Comparison of ENCODE assay signal across 21 cellular contexts in genomic region chr11:26144309-26144690, GRCh38.
DNase-seq lines count a peak whose midpoint lies in the region; ATAC-seq and TF ChIP-seq lines count a peak whose summit lies in the region.
"Had no signal": no experiment of that assay in that cellular context is flagged by ENCODE, and none has a peak within 500 bp of the region (broad histone marks: within the 10 kb centered on the region; RNA-seq: fewer than 3 reads in every experiment).

No MANE protein-coding gene starts in this region.

- H4K5ac ChIP-seq in H9 (ENCODE audit: insufficient read length, low read depth, low read length) = no peak overlapping the region

- no peak overlapping the region for H3K18ac ChIP-seq in H9 (ENCODE audit: insufficient read length, low read depth, low read length)

- H3K4me3 Mint-ChIP-seq in H9 (no peak overlapping the region), WTC11 (no peak overlapping the region), CD14-positive monocyte (no peak overlapping the region)
- no peak overlapping the region for H3K4me3 Mint-ChIP-seq in activated T-helper 2 cell treated with anti-CD3 and anti-CD28 coated beads, Interferon-gamma antibody, Interleukin-2, Interleukin-4, amounts not matched to agents 10 μg/mL and 5 μg/mL and 100 μg/mL, durations not matched to agents 14 hours and 24 hours and 36 hours (ENCODE audit: low read depth)
- H3K4me3 Mint-ChIP-seq: B cell; CD4-positive, CD25-positive, alpha-beta regulatory T cell; T-cell had no signal

- DNase-seq in DMS53 (lab: John Stamatoyannopoulos, UW) (peak; percentile 72), H9 (no peak), WTC11 (ENCODE audit: low spot score) (no peak), left lung (no peak), BE2C (no peak), CD14-positive monocyte (ENCODE audit: low spot score) (no peak)
- DNase-seq in activated T-helper 2 cell treated with anti-CD3 and anti-CD28 coated beads, Interferon-gamma antibody, Interleukin-2, Interleukin-4, amounts not matched to agents 10 μg/mL and 5 μg/mL and 100 μg/mL, durations not matched to agents 14 hours and 24 hours and 36 hours (ENCODE audit: low spot score) = no peak
- DNase-seq: CD4-positive, CD25-positive, alpha-beta regulatory T cell; DND-41; GOT3; Karpas-422; NCI-H1694 treated with DMSO at 0.1 percent for 48 hours; NCI-H446; NCI-H526 treated with DMSO at 0.1 percent for 48 hours; PC-9; RPMI8226; SJCRH30; T-cell had no signal

- H3K14ac ChIP-seq in H9 (ENCODE audit: insufficient read depth, low read length) = no peak overlapping the region

- no peak overlapping the region for H3K4ac ChIP-seq in H9 (ENCODE audit: low read depth, low read length)

- H3K36me3 Mint-ChIP-seq in H9 (ENCODE audit: insufficient read depth in 1 of 3, low read depth in 3 of 3) = no peaks in the 10 kb centered on the region
- H3K36me3 Mint-ChIP-seq in WTC11 = no peaks in the 10 kb centered on the region
- no peaks in the 10 kb centered on the region for H3K36me3 Mint-ChIP-seq in CD14-positive monocyte
- no peaks in the 10 kb centered on the region for H3K36me3 Mint-ChIP-seq in activated T-helper 2 cell treated with anti-CD3 and anti-CD28 coated beads, Interferon-gamma antibody, Interleukin-2, Interleukin-4, amounts not matched to agents 10 μg/mL and 5 μg/mL and 100 μg/mL, durations not matched to agents 14 hours and 24 hours and 36 hours (ENCODE audit: low read depth)
- H3K36me3 Mint-ChIP-seq: CD4-positive, CD25-positive, alpha-beta regulatory T cell; T-cell had no signal

- H3K27me3 ChIP-seq in H9 (ENCODE audit: insufficient read depth, low read length) = no peaks in the 10 kb centered on the region
- H3K27me3 ChIP-seq in left lung = no peaks in the 10 kb centered on the region
- no peaks in the 10 kb centered on the region for H3K27me3 ChIP-seq in BE2C
- H3K27me3 ChIP-seq: SJCRH30 had no signal

- no peak overlapping the region for H2BK5ac ChIP-seq in H9 (ENCODE audit: insufficient read length, low read length)

- H3K36me3 ChIP-seq in left lung (no peaks in the 10 kb centered on the region), BE2C (no peaks in the 10 kb centered on the region)
- H3K36me3 ChIP-seq: SJCRH30 had no signal

- H3K4me2 ChIP-seq in H9 (ENCODE audit: insufficient read depth, insufficient read length, low read length) = no peak overlapping the region
- H3K4me2 ChIP-seq: A549, PC-9 had no signal

- H2BK15ac ChIP-seq in H9 (ENCODE audit: low read depth, low read length) = no peak overlapping the region

- H3K79me2 ChIP-seq in H9 (ENCODE audit: insufficient read depth, low read length) = no peaks in the 10 kb centered on the region

- no peak overlapping the region for H3K23ac ChIP-seq in H9 (ENCODE audit: insufficient read length, low read depth, low read length)

- peaks cover 2% of the 10 kb centered on the region; the same call in 1 of the 2 replicates for H3K27me3 Mint-ChIP-seq in H9 (ENCODE audit: low read depth)
- no peaks in the 10 kb centered on the region; the same call in 1 of the 2 replicates for H3K27me3 Mint-ChIP-seq in WTC11 (ENCODE audit: low read depth)
- no peaks in the 10 kb centered on the region for H3K27me3 Mint-ChIP-seq in CD14-positive monocyte (ENCODE audit: low read depth in 3 of 3)
- H3K27me3 Mint-ChIP-seq in activated T-helper 2 cell treated with anti-CD3 and anti-CD28 coated beads, Interferon-gamma antibody, Interleukin-2, Interleukin-4, amounts not matched to agents 10 μg/mL and 5 μg/mL and 100 μg/mL, durations not matched to agents 14 hours and 24 hours and 36 hours (ENCODE audit: low read depth) = no peaks in the 10 kb centered on the region
- H3K27me3 Mint-ChIP-seq: B cell; CD4-positive, CD25-positive, alpha-beta regulatory T cell; T-cell had no signal

- peaks cover 3% of the 10 kb centered on the region; the same call in 1 of the 2 replicates for H3K4me1 ChIP-seq in H9 (ENCODE audit: insufficient read depth, low read length)
- no peaks in the 10 kb centered on the region for H3K4me1 ChIP-seq in left lung
- H3K4me1 ChIP-seq in BE2C = no peaks in the 10 kb centered on the region
- H3K4me1 ChIP-seq: A549, SJCRH30 had no signal

- H2BK20ac ChIP-seq in H9 (ENCODE audit: low read depth, low read length, poor library complexity, severe bottlenecking) = no peak overlapping the region

- H2BK12ac ChIP-seq in H9 (ENCODE audit: insufficient read length, low read depth, low read length) = peak overlapping the region; percentile 8

- no peak overlapping the region for H3K9ac ChIP-seq in H9 (ENCODE audit: extremely low read depth, insufficient read length, low read length)

- H3K27ac Mint-ChIP-seq in H9 (peak overlapping the region in 1 of 3 experiments; percentile 1; a peak in 1 of 7 replicates), WTC11 (peak overlapping the region; percentile 24), CD14-positive monocyte (no peak overlapping the region)
- H3K27ac Mint-ChIP-seq in activated T-helper 2 cell treated with anti-CD3 and anti-CD28 coated beads, Interferon-gamma antibody, Interleukin-2, Interleukin-4, amounts not matched to agents 10 μg/mL and 5 μg/mL and 100 μg/mL, durations not matched to agents 14 hours and 24 hours and 36 hours = no peak overlapping the region
- H3K27ac Mint-ChIP-seq: B cell; CD4-positive, CD25-positive, alpha-beta regulatory T cell; T-cell had no signal

- H3K9me3 Mint-ChIP-seq in H9 (no peaks in the 10 kb centered on the region), WTC11 (no peaks in the 10 kb centered on the region), CD14-positive monocyte (peaks cover 0 to 7% (median 0%) of the 10 kb centered on the region in 7 donors)
- H3K9me3 Mint-ChIP-seq in activated T-helper 2 cell treated with anti-CD3 and anti-CD28 coated beads, Interferon-gamma antibody, Interleukin-2, Interleukin-4, amounts not matched to agents 10 μg/mL and 5 μg/mL and 100 μg/mL, durations not matched to agents 14 hours and 24 hours and 36 hours = no peaks in the 10 kb centered on the region

- H4K20me1 ChIP-seq in H9 (ENCODE audit: control insufficient read depth, insufficient read depth, insufficient read length) = no peaks in the 10 kb centered on the region

- no peak overlapping the region for H2BK120ac ChIP-seq in H9 (ENCODE audit: low read depth, low read length, poor library complexity, severe bottlenecking)

- H3K9me3 ChIP-seq in H9 (ENCODE audit: control insufficient read depth, low read depth, low read length) (no peaks in the 10 kb centered on the region), left lung (no peaks in the 10 kb centered on the region), BE2C (no peaks in the 10 kb centered on the region)
- H3K9me3 ChIP-seq: A549, SJCRH30 had no signal

- no peaks in the 10 kb centered on the region for H3K79me1 ChIP-seq in H9 (ENCODE audit: insufficient read depth, low read depth, low read length, poor library complexity, severe bottlenecking)

- POLR2A ChIA-PET in WTC11 (lab: Charles Lee) = no interaction called here

- no CpG with 5 or more reads among the region's 2 CpGs for WGBS in H9 (ENCODE audit: extremely low coverage, insufficient read length, low lambda C conversion rate)

- TF ChIP-seq CTCF in H9 (conservative IDR thresholded peaks at IDR 0.05) (no peak), WTC11 (IDR thresholded peaks at IDR 0.05) (no peak), left lung (IDR thresholded peaks at IDR 0.05) (no peak), BE2C (IDR thresholded peaks at IDR 0.05; ENCODE audit: low read depth, low read length) (no peak), CD14-positive monocyte (IDR thresholded peaks at IDR 0.05) (no peak)

- no peak for ATAC-seq in WTC11
- ATAC-seq in left lung = peak; percentile 52
- ATAC-seq: A549, HCT116, T-cell had no signal

- no peak overlapping the region for H3T11ph ChIP-seq in H9 (ENCODE audit: low read length)

- no peak overlapping the region for H2AFZ ChIP-seq in H9 (ENCODE audit: low read length)

- H2AK5ac ChIP-seq in H9 (ENCODE audit: insufficient read length, low read length) = no peak overlapping the region

- no peak overlapping the region for H4K91ac ChIP-seq in H9 (ENCODE audit: insufficient read length, low read depth, low read length)

- CTCF ChIA-PET in WTC11 (lab: Charles Lee) = no interaction called here

- H3K4me3 ChIP-seq in left lung = no peak overlapping the region
- H3K4me3 ChIP-seq in BE2C (ENCODE audit: low read depth, low read length) = no peak overlapping the region
- H3K4me3 ChIP-seq: A549, PC-9, SJCRH30 had no signal

- H3K56ac ChIP-seq in H9 (ENCODE audit: insufficient read length, low read depth, low read length) = no peak overlapping the region

- no peaks in the 10 kb centered on the region for H3K23me2 ChIP-seq in H9 (ENCODE audit: insufficient read length, low read depth, low read length, poor library complexity, severe bottlenecking)

- intact Hi-C loops in left lung (cut with DNase I) (no loop called here), CD14-positive monocyte (cut with micrococcal nuclease) (no loop called here)
- intact Hi-C loops in activated T-helper 2 cell treated with anti-CD3 and anti-CD28 coated beads, Interferon-gamma antibody, Interleukin-2, Interleukin-4, amounts not matched to agents 10 μg/mL and 5 μg/mL and 100 μg/mL, durations not matched to agents 14 hours and 24 hours and 36 hours (cut with micrococcal nuclease) = no loop called here

- H4K8ac ChIP-seq in H9 (replicated peaks; ENCODE audit: insufficient read length, low read depth, low read length) = no peak overlapping the region

- no peak overlapping the region for H3K27ac ChIP-seq in H9 (ENCODE audit: insufficient read length, low read depth, low read length)
- no peak overlapping the region for H3K27ac ChIP-seq in left lung
- H3K27ac ChIP-seq: A549, PC-9, SJCRH30 had no signal

- H3K4me1 Mint-ChIP-seq in H9 (peaks cover 11 to 21% of the 10 kb centered on the region in 2 experiments), WTC11 (peaks cover 35% of the 10 kb centered on the region), CD14-positive monocyte (no peaks in the 10 kb centered on the region)
- no peaks in the 10 kb centered on the region for H3K4me1 Mint-ChIP-seq in activated T-helper 2 cell treated with anti-CD3 and anti-CD28 coated beads, Interferon-gamma antibody, Interleukin-2, Interleukin-4, amounts not matched to agents 10 μg/mL and 5 μg/mL and 100 μg/mL, durations not matched to agents 14 hours and 24 hours and 36 hours (ENCODE audit: low read depth)
- H3K4me1 Mint-ChIP-seq: B cell; CD4-positive, CD25-positive, alpha-beta regulatory T cell; T-cell had no signal

TF ChIP-seq in WTC11, 78 proteins besides CTCF, POLR2A, EP300 and RAD21 (continues in another document):
- no peak for TF ChIP-seq NR2C2 (CRISPR knock-in tag; IDR thresholded peaks at IDR 0.05)
- no peak for TF ChIP-seq NFATC4 (CRISPR knock-in tag; IDR thresholded peaks at IDR 0.05)
